ENCODE assay signal across 8 cellular contexts in the genomic region with DNA sequence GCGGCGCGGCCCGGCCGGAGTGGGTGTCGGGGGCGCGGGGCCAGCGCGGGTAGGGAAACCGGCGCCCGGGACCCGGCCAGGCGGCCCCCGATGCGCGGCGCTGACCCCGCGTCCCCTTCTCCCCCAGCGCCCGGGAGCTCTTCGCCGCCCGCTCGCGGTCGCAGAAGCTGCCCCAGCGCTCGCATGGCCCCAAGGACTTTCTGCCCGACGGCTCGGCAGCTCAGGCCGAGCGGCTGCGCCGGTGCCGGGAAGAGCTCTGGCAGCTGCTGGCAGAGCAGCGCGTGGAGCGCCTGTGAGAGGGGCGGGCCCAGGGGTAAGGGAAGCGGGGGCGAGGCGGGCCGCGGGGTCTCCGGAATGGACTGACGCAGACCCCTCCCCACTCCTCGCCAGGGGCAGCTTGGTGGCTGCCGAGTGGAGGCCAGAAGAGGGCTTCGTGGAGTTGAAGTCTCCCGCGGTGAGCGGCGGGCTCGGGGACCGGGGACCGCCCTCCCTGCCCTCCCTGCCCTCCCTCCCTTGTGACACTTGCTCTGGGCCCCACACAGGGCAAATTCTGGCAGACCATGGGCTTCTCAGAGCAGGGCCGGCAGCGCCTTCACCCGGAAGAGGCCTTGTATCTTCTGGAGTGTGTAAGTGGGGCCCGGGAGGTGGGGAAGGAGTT. TPM values are rescaled to one million over a fixed set of nuclear protein-coding genes. Genes with fewer than 3 reads are reported as not detected.
DNase-seq lines count a peak whose midpoint lies in the region; ATAC-seq and TF ChIP-seq lines count a peak whose summit lies in the region.

No MANE protein-coding gene starts in this region.

- H3K36me3 Mint-ChIP-seq in WTC11 = peaks cover 25% of the 10 kb centered on the region
- H3K36me3 Mint-ChIP-seq in endodermal cell (ENCODE audit: low read depth) = peaks cover 33% of the 10 kb centered on the region
- H3K36me3 Mint-ChIP-seq in naive thymus-derived CD8-positive, alpha-beta T cell = peaks cover 0 to 30% (median 8%) of the 10 kb centered on the region in 3 donors

- H4K20me1 ChIP-seq in BLaER1 treated with 17β-estradiol and CSF1 and Interleukin-3, amounts not matched to agents 10 nM and 100 nM = peaks cover 3 to 60% (median 44%) of the 10 kb centered on the region in 11 experiments; a peak in 19 of 22 replicates

- H3K36me3 ChIP-seq in BLaER1 treated with 17β-estradiol and CSF1 and Interleukin-3, amounts not matched to agents 10 nM and 100 nM = peaks cover 27 to 54% (median 49%) of the 10 kb centered on the region in 11 experiments
- H3K36me3 ChIP-seq in endodermal cell (ENCODE audit: control insufficient read depth, insufficient read depth, low read length) = peaks cover 15% of the 10 kb centered on the region

- in situ Hi-C loops in GM13976 (cut with MboI; ENCODE audit: low sequenced_read_pairs, unreplicated experiment) = no loop called here

- peaks cover 50 to 58% (median 53%) of the 10 kb centered on the region in 10 experiments for H3K4me1 ChIP-seq in BLaER1 treated with 17β-estradiol and CSF1 and Interleukin-3, amounts not matched to agents 10 nM and 100 nM
- peaks cover 7% of the 10 kb centered on the region for H3K4me1 ChIP-seq in endodermal cell (ENCODE audit: control insufficient read depth, insufficient read depth, low read length)

- H3K27ac Mint-ChIP-seq in WTC11 = no peak overlapping the region
- no peak overlapping the region for H3K27ac Mint-ChIP-seq in endodermal cell
- peak overlapping the region in 9 of 10 donors; percentile 90 to 98 (median 96) for H3K27ac Mint-ChIP-seq in naive thymus-derived CD8-positive, alpha-beta T cell

- H3K9me3 ChIP-seq in BLaER1 treated with 17β-estradiol and CSF1 and Interleukin-3, amounts not matched to agents 10 nM and 100 nM (replicated peaks in 1 of 11) = no peaks in the 10 kb centered on the region
- H3K9me3 ChIP-seq in endodermal cell (ENCODE audit: control insufficient read depth, low read length) = no peaks in the 10 kb centered on the region

- H3K9me3 Mint-ChIP-seq in WTC11 (no peaks in the 10 kb centered on the region), endodermal cell (no peaks in the 10 kb centered on the region)
- no peaks in the 10 kb centered on the region for H3K9me3 Mint-ChIP-seq in naive thymus-derived CD8-positive, alpha-beta T cell

- peak overlapping the region; percentile 75 to 98 (median 96) for H3K4me3 ChIP-seq in BLaER1 treated with 17β-estradiol and CSF1 and Interleukin-3, amounts not matched to agents 10 nM and 100 nM
- peak overlapping the region; percentile 78 for H3K4me3 ChIP-seq in endodermal cell (ENCODE audit: low read length)

- POLR2A ChIA-PET in WTC11 (lab: Charles Lee) = interaction anchor here (0.5 to 1.4 kb wide), 9 partner anchors 8 to 263 kb away, joined by 3 to 6 read pairs (median 3); a partner anchor contains a TSS
- POLR2A ChIA-PET in naive thymus-derived CD8-positive, alpha-beta T cell (lab: Charles Lee) = interaction anchor here (0.6 to 3.1 kb wide), 27 partner anchors 8 to 1066 kb away, joined by 3 to 32 read pairs (median 4); a partner anchor contains a TSS

- DNase-seq in WTC11 (ENCODE audit: low spot score) = peak; percentile 46
- DNase-seq in endodermal cell = peak; percentile 85
- DNase-seq in naive thymus-derived CD8-positive, alpha-beta T cell = peak in 3 of 10 donors; percentile 27 to 40 (median 39)
- no peak for DNase-seq in GM13976 (ENCODE audit: low spot score)
- no peak for DNase-seq in SHP77 (lab: John Stamatoyannopoulos, UW)

- H3K4me3 Mint-ChIP-seq in WTC11 (peak overlapping the region; percentile 80), endodermal cell (peak overlapping the region; percentile 70)
- peak overlapping the region; percentile 71 to 88 (median 84) for H3K4me3 Mint-ChIP-seq in naive thymus-derived CD8-positive, alpha-beta T cell

- CTCF ChIA-PET in WTC11 (lab: Charles Lee) = interaction anchor here (0.6 to 3.7 kb wide), 38 partner anchors 9 to 362 kb away, joined by 3 to 65 read pairs (median 5); a partner anchor contains a TSS

- H3K9ac ChIP-seq in BLaER1 treated with 17β-estradiol and CSF1 and Interleukin-3, amounts not matched to agents 10 nM and 100 nM = peak overlapping the region; percentile 76 to 94 (median 84)
- no peak overlapping the region for H3K9ac ChIP-seq in endodermal cell (ENCODE audit: extremely low read depth, low read length, poor library complexity, severe bottlenecking)

- H3K27me3 Mint-ChIP-seq in WTC11 (ENCODE audit: low read depth) (no peaks in the 10 kb centered on the region), endodermal cell (ENCODE audit: insufficient read depth) (no peaks in the 10 kb centered on the region)
- no peaks in the 10 kb centered on the region for H3K27me3 Mint-ChIP-seq in naive thymus-derived CD8-positive, alpha-beta T cell

- H3K4me1 Mint-ChIP-seq in WTC11 (peaks cover 20% of the 10 kb centered on the region), endodermal cell (no peaks in the 10 kb centered on the region)
- peaks cover 13 to 30% (median 26%) of the 10 kb centered on the region in 4 donors for H3K4me1 Mint-ChIP-seq in naive thymus-derived CD8-positive, alpha-beta T cell

- peak overlapping the region in 10 of 11 experiments; percentile 53 to 89 (median 78); a peak in 21 of 22 replicates for H3K27ac ChIP-seq in BLaER1 treated with 17β-estradiol and CSF1 and Interleukin-3, amounts not matched to agents 10 nM and 100 nM
- no peak overlapping the region for H3K27ac ChIP-seq in endodermal cell (ENCODE audit: low read depth, low read length)

- 0 to 1% methylated on average over 37 to 64 of the region's 64 CpGs for WGBS in endodermal cell (ENCODE audit: insufficient coverage in 1 of 2, insufficient read length in 1 of 2), 2 experiments

- ATAC-seq in GM19395 (IDR thresholded peaks at IDR 0.05; ENCODE audit: unreplicated experiment) (peak; percentile 13), HG03521 (IDR thresholded peaks at IDR 0.05; ENCODE audit: unreplicated experiment) (peak; percentile 14), WTC11 (peak; percentile 2)
- peak in 1 of 2 donors; percentile 19 for ATAC-seq in naive thymus-derived CD8-positive, alpha-beta T cell

- no peaks in the 10 kb centered on the region for H3K27me3 ChIP-seq in BLaER1 treated with 17β-estradiol and CSF1 and Interleukin-3, amounts not matched to agents 10 nM and 100 nM
- H3K27me3 ChIP-seq in endodermal cell (ENCODE audit: control insufficient read depth, insufficient read depth, low read length, poor library complexity, severe bottlenecking) = no peaks in the 10 kb centered on the region

- peak overlapping the region; percentile 91 to 100 (median 98) for H3K4me2 ChIP-seq in BLaER1 treated with 17β-estradiol and CSF1 and Interleukin-3, amounts not matched to agents 10 nM and 100 nM

- no peak for TF ChIP-seq CTCF in WTC11 (IDR thresholded peaks at IDR 0.05)
- TF ChIP-seq CTCF in endodermal cell (conservative IDR thresholded peaks at IDR 0.05) = no peak
- TF ChIP-seq CTCF in GM13976 (IDR thresholded peaks at IDR 0.05; ENCODE audit: borderline replicate concordance, control extremely low read depth, extremely low read depth, insufficient read depth, missing control alignments) = no peak

TF ChIP-seq in WTC11, 78 proteins besides CTCF, POLR2A, EP300 and RAD21:
- TF ChIP-seq ZNF121 (CRISPR knock-in tag; IDR thresholded peaks at IDR 0.05) = no peak
- TF ChIP-seq, protein P1, sequence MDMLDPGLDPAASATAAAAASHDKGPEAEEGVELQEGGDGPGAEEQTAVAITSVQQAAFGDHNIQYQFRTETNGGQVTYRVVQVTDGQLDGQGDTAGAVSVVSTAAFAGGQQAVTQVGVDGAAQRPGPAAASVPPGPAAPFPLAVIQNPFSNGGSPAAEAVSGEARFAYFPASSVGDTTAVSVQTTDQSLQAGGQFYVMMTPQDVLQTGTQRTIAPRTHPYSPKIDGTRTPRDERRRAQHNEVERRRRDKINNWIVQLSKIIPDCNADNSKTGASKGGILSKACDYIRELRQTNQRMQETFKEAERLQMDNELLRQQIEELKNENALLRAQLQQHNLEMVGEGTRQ (CRISPR knock-in tag; IDR thresholded peaks at IDR 0.05) = 0 out of 2 replicates have a peak, but pooled peaks have one; percentile 4
TF ChIP-seq in WTC11: peak in this region for 1.

RNA-seq across cellular contexts. Expression of a gene that starts 0.4 kb away (rescaled TPM):
- 47.8 to 53.4 TPM (median 51.5 TPM) in 3 replicates for total RNA-seq in WTC11 (2021)
- 10 to 100 TPM; 37.7 to 39.1 TPM for total RNA-seq in endodermal cell
- 30.2 TPM for polyA plus RNA-seq in endodermal cell (2013, experiment 1 of 2)
- 32.7 TPM for polyA plus RNA-seq in endodermal cell (2013, experiment 2 of 2)
- 10 to 100 TPM; 53.1 to 54.4 TPM for total RNA-seq in naive thymus-derived CD8-positive, alpha-beta T cell
- polyA plus RNA-seq in naive thymus-derived CD8-positive, alpha-beta T cell = 100 to 1,000 TPM in 2 of 3 donors, 10 to 100 TPM in 1; 98.2 to 121 (median 103) TPM

RNA-seq across cellular contexts. Expression of a gene that starts 1.4 kb away (rescaled TPM):
- total RNA-seq in WTC11 (2021) (31.3 to 32.2 TPM (median 31.9 TPM) in 3 replicates), endodermal cell (10 to 100 TPM; 26.4 to 31.0 TPM)
- polyA plus RNA-seq in endodermal cell (2013, experiment 1 of 2) = 14.9 TPM
- 11.8 TPM for polyA plus RNA-seq in endodermal cell (2013, experiment 2 of 2)
- total RNA-seq in naive thymus-derived CD8-positive, alpha-beta T cell = under 1 TPM; 0.65 to 0.80 TPM
- under 1 TPM; 0.05 to 0.62 (median 0.61) TPM for polyA plus RNA-seq in naive thymus-derived CD8-positive, alpha-beta T cell

RNA-seq across cellular contexts. Expression of a gene that starts 8.7 kb away (rescaled TPM):
- total RNA-seq in WTC11 (2021) = 94.3 to 103 TPM (median 97.0 TPM) in 3 replicates
- total RNA-seq in endodermal cell = 100 to 1,000 TPM; 128 to 149 TPM
- polyA plus RNA-seq in endodermal cell (2013, experiment 1 of 2) = 20.2 TPM
- 16.5 TPM for polyA plus RNA-seq in endodermal cell (2013, experiment 2 of 2)
- total RNA-seq in naive thymus-derived CD8-positive, alpha-beta T cell = 10 to 100 TPM; 30.3 to 30.6 TPM
- polyA plus RNA-seq in naive thymus-derived CD8-positive, alpha-beta T cell = 10 to 100 TPM; 13.4 to 21.8 (median 15.0) TPM

Comparison
In these comparisons a context has a peak if more than half of its experiments do, and no peak if none do; other contexts are left out.
1. DNase-seq: peak in WTC11 (single experiment) and endodermal cell (single experiment); none in GM13976 (single experiment) and SHP77 (0 of 2).
2. H3K27ac Mint-ChIP-seq: peak in naive thymus-derived CD8-positive, alpha-beta T cell (9 of 10); none in WTC11 (single experiment) and endodermal cell (single experiment).
3. RNA of a gene that starts 1.4 kb away (total RNA-seq): 31.3 to 32.2 TPM in WTC11 and 26.4 to 31.0 TPM in endodermal cell; 0.65 to 0.80 TPM in naive thymus-derived CD8-positive, alpha-beta T cell; every median in the first group is over 10 times any median in the second.
4. Peak in every context shown above with its lines, with median percentiles within 50 percentile points of each other: H3K4me3 Mint-ChIP-seq.